Comparison of ENCODE assay signal across 8 cellular contexts in the genomic region with DNA sequence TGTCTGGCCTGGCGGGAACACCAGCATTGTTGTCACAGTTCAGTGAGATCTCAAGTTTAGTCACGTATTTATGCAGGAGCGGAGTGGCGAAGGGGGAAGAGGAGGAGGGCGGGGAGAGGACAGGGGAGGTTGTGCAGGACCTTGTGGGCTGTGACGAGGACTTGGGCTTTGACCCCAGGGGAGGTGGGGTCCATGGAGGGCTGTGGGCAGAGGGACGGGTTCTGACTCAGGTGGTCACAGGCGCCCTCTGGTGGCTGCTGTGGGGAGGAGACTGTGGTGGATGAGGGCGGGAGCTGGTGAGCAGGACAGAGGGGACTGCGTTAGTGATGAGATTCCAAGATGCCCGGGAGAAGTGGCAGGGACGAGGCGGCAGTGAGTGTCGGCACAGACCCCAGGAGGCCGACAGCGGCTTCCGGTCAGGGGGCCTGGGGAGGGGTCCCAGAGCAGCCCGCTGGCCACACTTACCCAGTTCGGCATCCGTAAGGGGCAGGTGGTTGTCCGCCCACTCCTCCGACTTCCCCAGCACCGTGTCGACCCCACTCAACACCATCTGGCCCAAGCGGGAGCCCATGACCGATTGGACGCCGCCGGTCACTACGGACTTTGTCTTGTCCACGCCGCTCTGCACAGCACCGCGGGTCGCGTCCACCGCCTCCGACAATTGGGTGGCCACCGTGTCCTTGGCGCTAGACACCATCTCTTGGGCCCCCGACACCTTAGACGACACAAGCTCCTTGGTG. TPM values are rescaled to one million over a fixed set of nuclear protein-coding genes. Genes with fewer than 3 reads are reported as not detected.
A peak's percentile ranks its signal among the peaks of the same experiment; 100 is the strongest.
DNase-seq lines count a peak whose midpoint lies in the region; ATAC-seq, FAIRE-seq and TF ChIP-seq lines count a peak whose summit lies in the region.

No MANE protein-coding gene starts in this region.

- H3K4me3 Mint-ChIP-seq in activated T-cell treated with anti-CD3 and anti-CD28 coated beads, Interleukin-2, amount 50 U/mL, for 4 hours = no peak overlapping the region

- H3K9me3 Mint-ChIP-seq in activated T-cell treated with anti-CD3 and anti-CD28 coated beads, Interleukin-2, amount 50 U/mL, for 4 hours = no peaks in the 10 kb centered on the region

- peaks cover 2% of the 10 kb centered on the region for H3K36me3 Mint-ChIP-seq in activated T-cell treated with anti-CD3 and anti-CD28 coated beads, Interleukin-2, amount 50 U/mL, for 4 hours (ENCODE audit: insufficient read depth)

- no peak overlapping the region for H3K18ac ChIP-seq in neuronal stem cell (ENCODE audit: low read length)

- peak overlapping the region; percentile 20 for H3K23ac ChIP-seq in neuronal stem cell (ENCODE audit: low read depth, low read length, poor library complexity)

- H3K79me1 ChIP-seq in neuronal stem cell (ENCODE audit: low read depth, low read length) = peaks cover 2% of the 10 kb centered on the region

- no peak overlapping the region for H2BK15ac ChIP-seq in neuronal stem cell (ENCODE audit: low read length)

- H3K27me3 Mint-ChIP-seq in activated T-cell treated with anti-CD3 and anti-CD28 coated beads, Interleukin-2, amount 50 U/mL, for 4 hours (ENCODE audit: low read depth) = no peaks in the 10 kb centered on the region

- peak; percentile 94 to 96 for ATAC-seq in activated T-cell treated with anti-CD3 and anti-CD28 coated beads, Interleukin-2, amount 50 U/mL, for 4 hours

- no peak overlapping the region for H2BK120ac ChIP-seq in neuronal stem cell (ENCODE audit: low read depth, low read length)

- H3K9me3 ChIP-seq in neuronal stem cell (replicated peaks in 1 of 2; ENCODE audit: control insufficient read depth in 2 of 2, insufficient read depth in 1 of 2, low read depth in 1 of 2, low read length in 2 of 2) = no peaks in the 10 kb centered on the region
- no peaks in the 10 kb centered on the region for H3K9me3 ChIP-seq in testis

- H3K36me3 ChIP-seq in neuronal stem cell (replicated peaks in 1 of 2; ENCODE audit: control insufficient read depth in 2 of 2, insufficient read depth in 2 of 2, low read length in 2 of 2) (peaks cover 30 to 73% of the 10 kb centered on the region in 2 donors), testis (ENCODE audit: low read depth, missing control alignments) (no peaks in the 10 kb centered on the region)

- H2AFZ ChIP-seq in neuronal stem cell (ENCODE audit: low read length) = no peak overlapping the region

- H2BK5ac ChIP-seq in neuronal stem cell (ENCODE audit: low read length) = no peak overlapping the region

- no peak for FAIRE-seq in H54 (lab: Jason Lieb, UNC)

- no peak overlapping the region for H2AK5ac ChIP-seq in neuronal stem cell (ENCODE audit: low read depth, low read length)

- DNase-seq in AG20443 (ENCODE audit: low spot score) = peak; percentile 78
- peak; percentile 62 for DNase-seq in H54 (ENCODE audit: insufficient read length, low spot score)
- peak; percentile 75 for DNase-seq in OCI-M1 (lab: John Stamatoyannopoulos, UW)
- peak; percentile 79 for DNase-seq in activated T-cell treated with anti-CD3 and anti-CD28 coated beads, Interleukin-2, amount 50 U/mL, for 4 hours
- peak; percentile 55 for DNase-seq in fibroblast of pulmonary artery (ENCODE audit: low read depth)
- DNase-seq in neuronal stem cell (ENCODE audit: low spot score) = peak; percentile 59
- peak; percentile 65 for DNase-seq in testis
- DNase-seq in SW480 (ENCODE audit: low spot score) = no peak

- no peaks in the 10 kb centered on the region for H3K27me3 ChIP-seq in neuronal stem cell (ENCODE audit: control insufficient read depth in 3 of 3, insufficient read depth in 3 of 3, low read depth in 1 of 3, low read length in 3 of 3)
- H3K27me3 ChIP-seq in testis = no peaks in the 10 kb centered on the region

- peak overlapping the region; percentile 53 for H3K9ac ChIP-seq in neuronal stem cell (ENCODE audit: low read depth, low read length, poor library complexity)

- H4K8ac ChIP-seq in neuronal stem cell (ENCODE audit: low read depth, low read length) = no peak overlapping the region

- intact Hi-C loops in testis (cut with DNase I; ENCODE audit: low total_unique reads) = loop anchor here (5.0 kb wide), 1 partner anchor 39 kb away; no protein-coding TSS in a partner anchor

- WGBS in neuronal stem cell (ENCODE audit: extremely low coverage in 2 of 2, insufficient read length in 2 of 2, insufficient replicate concordance in 1 of 2), 2 donors = no CpG with 5 or more reads among the region's 42 CpGs
- 77 to 83% methylated on average over 33 to 42 of the region's 42 CpGs for WGBS in testis, 2 donors

- H2BK12ac ChIP-seq in neuronal stem cell (ENCODE audit: low read length) = no peak overlapping the region

- H3K27ac ChIP-seq in neuronal stem cell (replicated peaks; ENCODE audit: low read length) (no peak overlapping the region), testis (no peak overlapping the region)

- H3K4me1 Mint-ChIP-seq in activated T-cell treated with anti-CD3 and anti-CD28 coated beads, Interleukin-2, amount 50 U/mL, for 4 hours (ENCODE audit: low read depth) = peaks cover 3% of the 10 kb centered on the region

- H3K14ac ChIP-seq in neuronal stem cell (ENCODE audit: low read length) = no peak overlapping the region

- peak; percentile 89 for TF ChIP-seq CTCF in fibroblast of pulmonary artery (IDR thresholded peaks at IDR 0.05; ENCODE audit: low read length, missing control alignments)
- peak; percentile 51 to 79 (median 68) for TF ChIP-seq CTCF in testis (IDR thresholded peaks at IDR 0.05)

- H3K4me2 ChIP-seq in neuronal stem cell (ENCODE audit: insufficient read depth, low read length, poor library complexity, severe bottlenecking) = no peak overlapping the region

- H3K4me3 ChIP-seq in fibroblast of pulmonary artery (replicated peaks; ENCODE audit: low read depth, low read length) (no peak overlapping the region), neuronal stem cell (ENCODE audit: low read length in 2 of 2) (no peak overlapping the region), testis (no peak overlapping the region)

- TF ChIP-seq POLR2A in H54 (IDR thresholded peaks at IDR 0.05; ENCODE audit: low read depth, low read length) (no peak), testis (IDR thresholded peaks at IDR 0.05) (no peak)

- no peak overlapping the region for H4K91ac ChIP-seq in neuronal stem cell (ENCODE audit: low read depth, low read length, poor library complexity)

- H3K4ac ChIP-seq in neuronal stem cell (ENCODE audit: low read length) = no peak overlapping the region

- H3K4me1 ChIP-seq in neuronal stem cell (ENCODE audit: control insufficient read depth in 2 of 2, insufficient read depth in 1 of 2, low read depth in 1 of 2, low read length in 2 of 2) (no peaks in the 10 kb centered on the region), testis (peaks cover 15% of the 10 kb centered on the region)

RNA-seq across cellular contexts. Expression of a gene that starts 15.7 kb away (rescaled TPM):
- total RNA-seq in activated T-cell treated with anti-CD3 and anti-CD28 coated beads, Interleukin-2, amount 50 U/mL, for 4 hours = 10 to 100 TPM; 15.8 to 20.6 (median 19.8) TPM
- polyA plus RNA-seq in neuronal stem cell (2013, experiment 1 of 2) = 47.6 TPM
- polyA plus RNA-seq in neuronal stem cell (2013, experiment 2 of 2) = 49.5 TPM
- total RNA-seq in testis = 10 to 100 TPM; 63.4 to 82.8 TPM
- polyA plus RNA-seq in testis (ENCODE audit: insufficient read depth, low read depth, low replicate concordance) = 109 TPM

RNA-seq across cellular contexts. Expression of a gene that starts 20.2 kb away (rescaled TPM):
- total RNA-seq in activated T-cell treated with anti-CD3 and anti-CD28 coated beads, Interleukin-2, amount 50 U/mL, for 4 hours = 10 to 100 TPM; 31.4 to 41.2 (median 34.3) TPM
- polyA plus RNA-seq in neuronal stem cell (2013, experiment 1 of 2) = 1.4 TPM
- 1.5 TPM for polyA plus RNA-seq in neuronal stem cell (2013, experiment 2 of 2)
- 1 to 10 TPM; 5.0 to 6.3 TPM for total RNA-seq in testis
- 4.8 TPM for polyA plus RNA-seq in testis (ENCODE audit: insufficient read depth, low read depth, low replicate concordance)

RNA-seq across cellular contexts. Expression of a gene that starts 51.0 kb away (rescaled TPM):
- total RNA-seq in activated T-cell treated with anti-CD3 and anti-CD28 coated beads, Interleukin-2, amount 50 U/mL, for 4 hours = under 1 TPM in 2 of 3 donors, not detected in 1; 0.32 to 0.41 TPM
- not detected for polyA plus RNA-seq in neuronal stem cell (2013, experiment 1 of 2)
- not detected for polyA plus RNA-seq in neuronal stem cell (2013, experiment 2 of 2)
- total RNA-seq in testis = 10 to 100 TPM in 1 of 2 donors, 1 to 10 TPM in 1; 8.7 to 17.4 TPM
- 26.2 TPM for polyA plus RNA-seq in testis (ENCODE audit: insufficient read depth, low read depth, low replicate concordance)

RNA-seq across cellular contexts. Expression of a gene that starts 57.6 kb away (rescaled TPM):
- total RNA-seq in activated T-cell treated with anti-CD3 and anti-CD28 coated beads, Interleukin-2, amount 50 U/mL, for 4 hours = 100 to 1,000 TPM; 148 to 221 (median 173) TPM
- polyA plus RNA-seq in neuronal stem cell (2013, experiment 1 of 2) = 49.0 TPM
- polyA plus RNA-seq in neuronal stem cell (2013, experiment 2 of 2) = 51.0 TPM
- total RNA-seq in testis = 10 to 100 TPM in 1 of 2 donors, 1 to 10 TPM in 1; 10.0 to 11.7 TPM
- polyA plus RNA-seq in testis (ENCODE audit: insufficient read depth, low read depth, low replicate concordance) = 9.3 TPM

Comparison
In these comparisons a context has a peak if more than half of its experiments do, and no peak if none do; other contexts are left out.
1. RNA of a gene that starts 20.2 kb away (total RNA-seq): 31.4 to 41.2 TPM in activated T-cell treated with anti-CD3 and anti-CD28 coated beads, Interleukin-2, amount 50 U/mL, for 4 hours; 5.0 to 6.3 TPM in testis; every median in the first group is over 4 times any median in the second.
2. RNA of a gene that starts 51.0 kb away (total RNA-seq): 8.7 to 17.4 TPM in testis; 0.32 to 0.41 TPM in activated T-cell treated with anti-CD3 and anti-CD28 coated beads, Interleukin-2, amount 50 U/mL, for 4 hours; every median in the first group is over 4 times any median in the second.